8 cellular contexts compared by ENCODE assay signal in the genomic region with DNA sequence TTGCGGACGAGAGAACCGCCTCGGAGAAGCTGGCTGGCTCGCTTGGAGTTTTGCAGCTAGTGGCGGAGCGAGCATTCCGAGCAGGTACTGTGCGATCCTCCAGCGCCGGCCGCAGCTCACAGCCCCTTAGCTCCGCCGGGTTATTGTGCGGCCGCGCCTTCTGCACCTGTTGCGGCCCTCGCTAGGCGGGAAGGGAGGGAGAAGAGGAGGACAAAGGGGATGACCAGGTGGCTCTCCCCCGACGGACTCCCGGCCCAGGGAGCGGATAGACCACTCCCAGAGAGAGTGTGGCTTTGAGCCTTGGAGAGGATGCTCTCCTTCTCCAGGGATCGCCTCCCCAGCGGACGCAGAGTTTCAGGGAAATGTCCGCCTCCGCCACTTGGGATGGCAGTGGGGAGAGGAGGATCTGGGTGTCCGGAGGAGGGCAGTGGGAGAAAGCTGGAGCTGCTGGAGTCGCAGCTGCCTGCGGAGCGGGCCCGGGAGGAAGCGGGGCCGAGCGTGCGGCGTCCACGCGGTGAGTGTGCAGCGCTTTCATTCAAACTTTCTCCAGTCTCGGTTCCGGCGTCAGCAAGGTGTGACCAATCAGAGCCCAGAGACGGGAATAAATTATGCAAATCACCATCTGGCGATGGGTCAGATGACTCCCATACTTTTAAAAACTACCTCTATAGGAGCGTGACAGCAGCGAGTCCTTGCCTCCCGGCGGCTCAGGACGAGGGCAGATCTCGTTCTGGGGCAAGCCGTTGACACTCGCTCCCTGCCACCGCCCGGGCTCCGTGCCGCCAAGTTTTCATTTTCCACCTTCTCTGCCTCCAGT. TPM values are rescaled to one million over a fixed set of nuclear protein-coding genes. Genes with fewer than 3 reads are reported as not detected.
DNase-seq lines count a peak whose midpoint lies in the region; ATAC-seq and TF ChIP-seq lines count a peak whose summit lies in the region.

LIPG (plus strand) TSS at position 681 of the 817 bp plus-strand sequence. CDS start 252 bp downstream, outside the sequence.

- TF ChIP-seq CTCF in HEK293 (tag by site-specific recombination; IDR thresholded peaks at IDR 0.05) = peak; percentile 50
- TF ChIP-seq CTCF in activated B cell treated with CpG ODN at 0.5 μM for 24 hours (IDR thresholded peaks at IDR 0.05) = no peak

- H3K9me3 Mint-ChIP-seq in activated B cell treated with CpG ODN at 0.5 μM for 24 hours = no peaks in the 10 kb centered on the region
- H3K9me3 Mint-ChIP-seq in effector memory CD8-positive, alpha-beta T cell = no peaks in the 10 kb centered on the region

- no peaks in the 10 kb centered on the region for H3K36me3 Mint-ChIP-seq in activated B cell treated with CpG ODN at 0.5 μM for 24 hours (ENCODE audit: low read depth)
- no peaks in the 10 kb centered on the region for H3K36me3 Mint-ChIP-seq in effector memory CD8-positive, alpha-beta T cell (ENCODE audit: insufficient read depth)

- peak within 1 kb of the TSS; percentile 64; the same call in 1 of the 2 replicates for H3K27ac ChIP-seq in HEK293 (ENCODE audit: extremely low read depth, low read depth, low read length)
- peak within 1 kb of the TSS; percentile 17 for H3K27ac ChIP-seq in mesodermal cell (ENCODE audit: low read depth, low read length, severe bottlenecking)

- H3K36me3 ChIP-seq in HEK293 (ENCODE audit: control insufficient read depth in 2 of 2, insufficient read depth in 1 of 2, low read length in 2 of 2) (no peaks in the 10 kb centered on the region), mesodermal cell (ENCODE audit: control insufficient read depth, insufficient read depth, low read length) (peaks cover 26% of the 10 kb centered on the region)

- CTCF ChIA-PET in HEK293 (lab: Yijun Ruan, JAX) = interaction anchor here (0.6 to 4.1 kb wide), 7 partner anchors 25 to 300 kb away, joined by 3 to 51 read pairs (median 5); no protein-coding TSS in a partner anchor
- CTCF ChIA-PET in activated B cell treated with CpG ODN at 0.5 μM for 24 hours (lab: Charles Lee) = no interaction called here

- intact Hi-C loops in activated B cell treated with CpG ODN at 0.5 μM for 24 hours (cut with micrococcal nuclease) = loop anchor here (5.0 kb wide), 1 partner anchor 796 kb away; no protein-coding TSS in a partner anchor

- ATAC-seq in activated B cell treated with CpG ODN at 0.5 μM for 24 hours (ENCODE audit: low read depth) = peak; percentile 61
- peak; percentile 77 for ATAC-seq in effector memory CD8-positive, alpha-beta T cell (replicated peaks)

- peak within 1 kb of the TSS; percentile 73 for H3K4me3 Mint-ChIP-seq in activated B cell treated with CpG ODN at 0.5 μM for 24 hours
- H3K4me3 Mint-ChIP-seq in effector memory CD8-positive, alpha-beta T cell = peak within 1 kb of the TSS; percentile 83 to 90

- H3K4me1 ChIP-seq in HEK293 (ENCODE audit: control insufficient read depth, insufficient read depth, low read length) = peaks cover 9% of the 10 kb centered on the region; the same call in 1 of the 2 replicates
- peaks cover 8% of the 10 kb centered on the region for H3K4me1 ChIP-seq in mesodermal cell (ENCODE audit: control insufficient read depth, insufficient read depth, low read length, poor library complexity, severe bottlenecking)

- peak; percentile 53 for DNase-seq in EL
- DNase-seq in NCI-H187 (lab: John Stamatoyannopoulos, UW) = peak; percentile 48 to 50
- no peak for DNase-seq in activated B cell treated with CpG ODN at 0.5 μM for 24 hours
- DNase-seq in effector memory CD8-positive, alpha-beta T cell = peak in 2 of 3 experiments; percentile 15 to 20
- DNase-seq in stimulated activated naive CD4-positive, alpha-beta T cell treated with Interleukin-2 at 50 U/mL for 16 hours (lab: John Stamatoyannopoulos, UW) = peak; percentile 18
- no peak for DNase-seq in foreskin melanocyte

- H3K9me3 ChIP-seq in HEK293 (ENCODE audit: control insufficient read depth, insufficient read depth, low read depth, low read length) (no peaks in the 10 kb centered on the region), mesodermal cell (ENCODE audit: control insufficient read depth, low read length) (no peaks in the 10 kb centered on the region)

- WGBS in mesodermal cell (ENCODE audit: insufficient coverage in 2 of 2), 2 experiments = 0 to 1% methylated on average over 39 to 55 of the region's 59 CpGs

- POLR2A ChIA-PET in HEK293 (lab: Yijun Ruan, JAX) = interaction anchor here (0.9 to 2.2 kb wide), 2 partner anchors 16 to 164 kb away, joined by 3 to 9 read pairs; no protein-coding TSS in a partner anchor
- POLR2A ChIA-PET in activated B cell treated with CpG ODN at 0.5 μM for 24 hours (lab: Charles Lee) = no interaction called here

- H3K4me3 ChIP-seq in HEK293 (ENCODE audit: low read depth, low read length) (peak within 1 kb of the TSS; percentile 23), mesodermal cell (ENCODE audit: extremely low read depth, insufficient read depth, low read length, poor library complexity, severe bottlenecking) (peak within 1 kb of the TSS; percentile 49)

- peaks cover 32% of the 10 kb centered on the region for H3K4me1 Mint-ChIP-seq in activated B cell treated with CpG ODN at 0.5 μM for 24 hours
- H3K4me1 Mint-ChIP-seq in effector memory CD8-positive, alpha-beta T cell (ENCODE audit: low read depth in 2 of 2) = peaks cover 18 to 25% of the 10 kb centered on the region in 2 donors

- H3K27me3 Mint-ChIP-seq in activated B cell treated with CpG ODN at 0.5 μM for 24 hours = peaks cover 73% of the 10 kb centered on the region
- peaks cover 65 to 83% of the 10 kb centered on the region in 2 donors for H3K27me3 Mint-ChIP-seq in effector memory CD8-positive, alpha-beta T cell

- H3K27ac Mint-ChIP-seq in activated B cell treated with CpG ODN at 0.5 μM for 24 hours = no peak within 1 kb of the TSS
- peak within 1 kb of the TSS; percentile 13 to 30 for H3K27ac Mint-ChIP-seq in effector memory CD8-positive, alpha-beta T cell

TF ChIP-seq in HEK293, 187 proteins besides CTCF, POLR2A, EP300 and RAD21 (continues in another document):
- no peak for TF ChIP-seq KLF17 (tag by site-specific recombination; IDR thresholded peaks at IDR 0.05)
- 0 out of 2 replicates have a peak, but pooled peaks have one; percentile 16 for TF ChIP-seq ZNF600 (tag by site-specific recombination; IDR thresholded peaks at IDR 0.05)
- TF ChIP-seq ZIC2 (tag by site-specific recombination; IDR thresholded peaks at IDR 0.05) = peak; percentile 37; the same call in 1 of the 2 replicates
- no peak for TF ChIP-seq ZNF24 (tag by site-specific recombination; IDR thresholded peaks at IDR 0.05)
- TF ChIP-seq ZNF350 (tag by site-specific recombination; IDR thresholded peaks at IDR 0.05) = no peak
- TF ChIP-seq GLIS2 (tag by site-specific recombination; IDR thresholded peaks at IDR 0.05) = 0 out of 2 replicates have a peak, but pooled peaks have one; percentile 24
- peak; percentile 99 for TF ChIP-seq SCRT1 (tag by site-specific recombination; IDR thresholded peaks at IDR 0.05; ENCODE audit: borderline replicate concordance)
- TF ChIP-seq ZNF561 (tag by site-specific recombination; IDR thresholded peaks at IDR 0.05; ENCODE audit: borderline replicate concordance) = peak; percentile 46; the same call in 1 of the 2 replicates
- TF ChIP-seq ZBTB10 (tag by site-specific recombination; IDR thresholded peaks at IDR 0.05) = peak; percentile 32; the same call in 1 of the 2 replicates
- TF ChIP-seq SP2 (tag by site-specific recombination; IDR thresholded peaks at IDR 0.05) = peak; percentile 61
- TF ChIP-seq GLI2 (tag by site-specific recombination; IDR thresholded peaks at IDR 0.05; ENCODE audit: borderline replicate concordance, low read depth) = no peak
- TF ChIP-seq ZNF501 (tag by site-specific recombination; IDR thresholded peaks at IDR 0.05) = peak; percentile 66; the same call in 1 of the 2 replicates
- no peak for TF ChIP-seq ZNF354C (tag by site-specific recombination; IDR thresholded peaks at IDR 0.05; ENCODE audit: borderline replicate concordance, low read depth)
- peak; percentile 30; the same call in 1 of the 2 replicates for TF ChIP-seq ZFP69B (tag by site-specific recombination; IDR thresholded peaks at IDR 0.05)
- no peak for TF ChIP-seq ZNF776 (tag by site-specific recombination; IDR thresholded peaks at IDR 0.05; ENCODE audit: borderline replicate concordance)
- peak; percentile 92 for TF ChIP-seq ZBTB48 (tag by site-specific recombination; IDR thresholded peaks at IDR 0.05)

RNA-seq across cellular contexts. Expression of gene LIPG, which starts in this region (rescaled TPM):
- total RNA-seq in activated B cell treated with CpG ODN at 0.5 μM for 24 hours = 0.29 TPM in 1 of 2 replicates, not detected in the other
- 219 TPM for polyA plus RNA-seq in mesodermal cell (2013, experiment 1 of 2)
- polyA plus RNA-seq in mesodermal cell (2013, experiment 2 of 2) = 193 TPM

Comparison
In these comparisons a context has a peak if more than half of its experiments do, and no peak if none do; other contexts are left out.
1. Peak in ATAC-seq in activated B cell treated with CpG ODN at 0.5 μM for 24 hours; RNA of the gene not detected or under 1 TPM.
2. DNase-seq: peak in EL (single experiment), NCI-H187 (2 of 2), effector memory CD8-positive, alpha-beta T cell (2 of 3) and stimulated activated naive CD4-positive, alpha-beta T cell treated with Interleukin-2 at 50 U/mL for 16 hours (single experiment); none in activated B cell treated with CpG ODN at 0.5 μM for 24 hours (single experiment) and foreskin melanocyte (single experiment).